ENCODE assay signal across 8 cellular contexts in the genomic region with DNA sequence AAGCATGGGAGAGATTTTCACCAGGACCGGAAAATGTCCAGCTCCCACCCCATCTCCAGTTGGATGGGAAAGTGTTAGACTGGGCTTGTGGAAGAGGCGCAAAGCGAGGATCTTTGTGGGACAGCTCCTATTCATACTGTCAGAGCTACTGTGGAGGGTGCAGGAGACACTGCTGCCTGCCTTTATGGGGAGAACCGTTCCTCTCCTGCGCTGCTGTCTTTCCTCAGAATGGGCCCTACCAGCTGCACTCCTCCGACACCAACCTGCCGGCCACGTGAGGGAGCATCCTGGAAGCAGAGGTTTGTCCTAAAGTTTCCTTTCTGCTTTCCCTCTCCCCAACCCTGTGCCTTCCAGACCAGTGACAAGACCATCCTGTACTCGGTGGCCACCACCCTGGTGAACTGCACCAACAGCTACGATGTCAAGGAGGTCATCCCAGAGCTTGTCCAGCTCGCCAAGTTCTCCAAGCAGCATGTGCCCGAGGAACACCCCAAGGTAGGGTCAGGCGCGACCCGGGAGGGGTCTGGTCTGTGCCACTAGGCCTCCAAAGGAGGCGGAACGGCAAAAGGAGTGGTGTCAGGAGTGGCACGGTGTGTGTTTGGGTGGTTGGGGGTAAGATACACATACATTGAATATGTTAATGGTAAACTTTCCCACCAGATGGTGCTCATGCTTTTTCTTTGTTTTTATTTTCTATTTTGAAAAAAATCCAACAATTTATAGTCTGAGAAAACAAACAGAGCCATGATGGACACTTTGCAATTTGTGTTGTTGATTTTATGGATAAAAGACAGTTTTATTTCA. TPM values are rescaled to one million over a fixed set of nuclear protein-coding genes. Genes with fewer than 3 reads are reported as not detected.
A peak's percentile ranks its signal among the peaks of the same experiment; 100 is the strongest.
DNase-seq lines count a peak whose midpoint lies in the region; ATAC-seq and TF ChIP-seq lines count a peak whose summit lies in the region.

No MANE protein-coding gene starts in this region.

- ATAC-seq in HG03159 (IDR thresholded peaks at IDR 0.05; ENCODE audit: unreplicated experiment): no peak

- peaks cover 49% of the 10 kb centered on the region for H3K4me1 Mint-ChIP-seq in activated naive CD4-positive, alpha-beta T cell treated with anti-CD3 and anti-CD28 coated beads, Interleukin-2, amount 50 U/mL, for 24 hours
- no peaks in the 10 kb centered on the region for H3K4me1 Mint-ChIP-seq in type B pancreatic cell (ENCODE audit: unreplicated experiment)

- H3K4me3 Mint-ChIP-seq in activated naive CD4-positive, alpha-beta T cell treated with anti-CD3 and anti-CD28 coated beads, Interleukin-2, amount 50 U/mL, for 24 hours: peak overlapping the region; percentile 76
- no peak overlapping the region for H3K4me3 Mint-ChIP-seq in type B pancreatic cell

- TF ChIP-seq CTCF in type B pancreatic cell (conservative IDR thresholded peaks at IDR 0.05): no peak

- no peaks in the 10 kb centered on the region for H3K9me3 Mint-ChIP-seq in activated naive CD4-positive, alpha-beta T cell treated with anti-CD3 and anti-CD28 coated beads, Interleukin-2, amount 50 U/mL, for 24 hours
- no peaks in the 10 kb centered on the region for H3K9me3 Mint-ChIP-seq in type B pancreatic cell

- peak overlapping the region; percentile 81 for H3K27ac Mint-ChIP-seq in activated naive CD4-positive, alpha-beta T cell treated with anti-CD3 and anti-CD28 coated beads, Interleukin-2, amount 50 U/mL, for 24 hours
- H3K27ac Mint-ChIP-seq in type B pancreatic cell: no peak overlapping the region

- H3K27me3 Mint-ChIP-seq in activated naive CD4-positive, alpha-beta T cell treated with anti-CD3 and anti-CD28 coated beads, Interleukin-2, amount 50 U/mL, for 24 hours: no peaks in the 10 kb centered on the region
- H3K27me3 Mint-ChIP-seq in type B pancreatic cell: peaks cover 7% of the 10 kb centered on the region

- H3K36me3 Mint-ChIP-seq in activated naive CD4-positive, alpha-beta T cell treated with anti-CD3 and anti-CD28 coated beads, Interleukin-2, amount 50 U/mL, for 24 hours: no peaks in the 10 kb centered on the region
- H3K36me3 Mint-ChIP-seq in type B pancreatic cell: no peaks in the 10 kb centered on the region

- DNase-seq in AML-193 (lab: John Stamatoyannopoulos, UW) (peak; percentile 22 to 35), HS-5 (ENCODE audit: low read depth) (peak; percentile 10), kidney tubule cell (ENCODE audit: low spot score) (peak; percentile 13), NCI-H2107 treated with DMSO at 0.1 percent for 48 hours (lab: John Stamatoyannopoulos, UW; ENCODE audit: unreplicated experiment) (no peak), type B pancreatic cell (ENCODE audit: extremely low spot score, unreplicated experiment) (no peak), NCI-H146 (lab: John Stamatoyannopoulos, UW) (no peak)

RNA-seq across cellular contexts. Expression of a gene that starts 23.0 kb away (rescaled TPM):
- total RNA-seq in type B pancreatic cell (ENCODE audit: low replicate concordance): not detected in 2 replicates

RNA-seq across cellular contexts. Expression of a gene that starts 23.6 kb away (rescaled TPM):
- 0.56 TPM in 1 of 2 replicates, not detected in the other for total RNA-seq in type B pancreatic cell (ENCODE audit: low replicate concordance)

RNA-seq across cellular contexts. Expression of a gene that starts 29.1 kb away (rescaled TPM):
- 18.8 and 24.9 TPM in 2 replicates for total RNA-seq in type B pancreatic cell (ENCODE audit: low replicate concordance)

RNA-seq across cellular contexts. Expression of a gene that starts 49.8 kb away (rescaled TPM):
- not detected in 2 replicates for total RNA-seq in type B pancreatic cell (ENCODE audit: low replicate concordance)

RNA-seq across cellular contexts. Expression of a gene that starts 51.5 kb away (rescaled TPM):
- total RNA-seq in type B pancreatic cell (ENCODE audit: low replicate concordance): 8.3 and 12.4 TPM in 2 replicates

Comparison
In these comparisons a context has a peak if more than half of its experiments do, and no peak if none do; other contexts are left out.
1. DNase-seq: peak in AML-193 (2 of 2), HS-5 (single experiment) and kidney tubule cell (single experiment); none in NCI-H2107 treated with DMSO at 0.1 percent for 48 hours (single experiment), type B pancreatic cell (single experiment) and NCI-H146 (single experiment).